1 cellular context compared by ENCODE assay signal in the genomic region with DNA sequence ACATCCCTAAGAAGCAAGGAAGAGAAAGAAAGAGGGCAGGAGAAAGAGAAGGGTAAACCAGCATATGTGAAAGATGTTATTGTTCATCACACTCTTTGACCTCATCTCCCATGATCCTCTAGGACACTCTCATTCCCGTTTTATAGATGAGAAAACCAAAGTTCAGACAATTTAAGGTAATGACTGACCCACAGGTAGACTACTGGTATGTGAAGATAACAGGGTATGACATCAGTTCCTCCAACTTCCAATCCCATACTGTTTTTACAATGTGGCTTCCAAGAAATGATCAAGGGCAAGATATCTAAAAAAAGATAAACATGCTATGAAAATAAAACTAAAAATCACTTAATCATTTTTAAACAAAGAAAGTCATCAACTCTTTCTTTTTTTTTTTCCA.
A peak's percentile ranks its signal among the peaks of the same experiment; 100 is the strongest.
TF ChIP-seq lines count a peak whose summit lies in the region.

No MANE protein-coding gene starts in this region.

TF ChIP-seq in K562, 482 proteins besides CTCF, POLR2A, EP300 and RAD21 (continued from another document):
- no peak for TF ChIP-seq ZNF583 (CRISPR knock-in tag; IDR thresholded peaks at IDR 0.05)
- TF ChIP-seq, protein P1, sequence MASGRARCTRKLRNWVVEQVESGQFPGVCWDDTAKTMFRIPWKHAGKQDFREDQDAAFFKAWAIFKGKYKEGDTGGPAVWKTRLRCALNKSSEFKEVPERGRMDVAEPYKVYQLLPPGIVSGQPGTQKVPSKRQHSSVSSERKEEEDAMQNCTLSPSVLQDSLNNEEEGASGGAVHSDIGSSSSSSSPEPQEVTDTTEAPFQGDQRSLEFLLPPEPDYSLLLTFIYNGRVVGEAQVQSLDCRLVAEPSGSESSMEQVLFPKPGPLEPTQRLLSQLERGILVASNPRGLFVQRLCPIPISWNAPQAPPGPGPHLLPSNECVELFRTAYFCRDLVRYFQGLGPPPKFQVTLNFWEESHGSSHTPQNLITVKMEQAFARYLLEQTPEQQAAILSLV (tag; IDR thresholded peaks at IDR 0.05): no peak
- TF ChIP-seq, protein P2, sequence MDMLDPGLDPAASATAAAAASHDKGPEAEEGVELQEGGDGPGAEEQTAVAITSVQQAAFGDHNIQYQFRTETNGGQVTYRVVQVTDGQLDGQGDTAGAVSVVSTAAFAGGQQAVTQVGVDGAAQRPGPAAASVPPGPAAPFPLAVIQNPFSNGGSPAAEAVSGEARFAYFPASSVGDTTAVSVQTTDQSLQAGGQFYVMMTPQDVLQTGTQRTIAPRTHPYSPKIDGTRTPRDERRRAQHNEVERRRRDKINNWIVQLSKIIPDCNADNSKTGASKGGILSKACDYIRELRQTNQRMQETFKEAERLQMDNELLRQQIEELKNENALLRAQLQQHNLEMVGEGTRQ (CRISPR knock-in tag; IDR thresholded peaks at IDR 0.05): no peak
- TF ChIP-seq ZNF134 (CRISPR knock-in tag; conservative IDR thresholded peaks at IDR 0.05): 0 out of 2 replicates have a peak, but pooled peaks have one; percentile 7
- TF ChIP-seq ZNF133 (CRISPR knock-in tag; IDR thresholded peaks at IDR 0.05): no peak
- no peak for TF ChIP-seq ZKSCAN3 (CRISPR knock-in tag; IDR thresholded peaks at IDR 0.05)
- TF ChIP-seq, protein P3, sequence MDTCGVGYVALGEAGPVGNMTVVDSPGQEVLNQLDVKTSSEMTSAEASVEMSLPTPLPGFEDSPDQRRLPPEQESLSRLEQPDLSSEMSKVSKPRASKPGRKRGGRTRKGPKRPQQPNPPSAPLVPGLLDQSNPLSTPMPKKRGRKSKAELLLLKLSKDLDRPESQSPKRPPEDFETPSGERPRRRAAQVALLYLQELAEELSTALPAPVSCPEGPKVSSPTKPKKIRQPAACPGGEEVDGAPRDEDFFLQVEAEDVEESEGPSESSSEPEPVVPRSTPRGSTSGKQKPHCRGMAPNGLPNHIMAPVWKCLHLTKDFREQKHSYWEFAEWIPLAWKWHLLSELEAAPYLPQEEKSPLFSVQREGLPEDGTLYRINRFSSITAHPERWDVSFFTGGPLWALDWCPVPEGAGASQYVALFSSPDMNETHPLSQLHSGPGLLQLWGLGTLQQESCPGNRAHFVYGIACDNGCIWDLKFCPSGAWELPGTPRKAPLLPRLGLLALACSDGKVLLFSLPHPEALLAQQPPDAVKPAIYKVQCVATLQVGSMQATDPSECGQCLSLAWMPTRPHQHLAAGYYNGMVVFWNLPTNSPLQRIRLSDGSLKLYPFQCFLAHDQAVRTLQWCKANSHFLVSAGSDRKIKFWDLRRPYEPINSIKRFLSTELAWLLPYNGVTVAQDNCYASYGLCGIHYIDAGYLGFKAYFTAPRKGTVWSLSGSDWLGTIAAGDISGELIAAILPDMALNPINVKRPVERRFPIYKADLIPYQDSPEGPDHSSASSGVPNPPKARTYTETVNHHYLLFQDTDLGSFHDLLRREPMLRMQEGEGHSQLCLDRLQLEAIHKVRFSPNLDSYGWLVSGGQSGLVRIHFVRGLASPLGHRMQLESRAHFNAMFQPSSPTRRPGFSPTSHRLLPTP (IDR thresholded peaks at IDR 0.05; ENCODE audit: borderline replicate concordance, extremely low read depth, insufficient read length): no peak
- peak; percentile 89 for TF ChIP-seq CTBP1 (IDR thresholded peaks at IDR 0.05; ENCODE audit: borderline replicate concordance)
- TF ChIP-seq, protein P4, sequence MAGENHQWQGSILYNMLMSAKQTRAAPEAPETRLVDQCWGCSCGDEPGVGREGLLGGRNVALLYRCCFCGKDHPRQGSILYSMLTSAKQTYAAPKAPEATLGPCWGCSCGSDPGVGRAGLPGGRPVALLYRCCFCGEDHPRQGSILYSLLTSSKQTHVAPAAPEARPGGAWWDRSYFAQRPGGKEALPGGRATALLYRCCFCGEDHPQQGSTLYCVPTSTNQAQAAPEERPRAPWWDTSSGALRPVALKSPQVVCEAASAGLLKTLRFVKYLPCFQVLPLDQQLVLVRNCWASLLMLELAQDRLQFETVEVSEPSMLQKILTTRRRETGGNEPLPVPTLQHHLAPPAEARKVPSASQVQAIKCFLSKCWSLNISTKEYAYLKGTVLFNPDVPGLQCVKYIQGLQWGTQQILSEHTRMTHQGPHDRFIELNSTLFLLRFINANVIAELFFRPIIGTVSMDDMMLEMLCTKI (IDR thresholded peaks at IDR 0.05; ENCODE audit: partially characterized antibody): no peak
- TF ChIP-seq ZNF24 (IDR thresholded peaks at IDR 0.05): no peak
- TF ChIP-seq, protein P5, sequence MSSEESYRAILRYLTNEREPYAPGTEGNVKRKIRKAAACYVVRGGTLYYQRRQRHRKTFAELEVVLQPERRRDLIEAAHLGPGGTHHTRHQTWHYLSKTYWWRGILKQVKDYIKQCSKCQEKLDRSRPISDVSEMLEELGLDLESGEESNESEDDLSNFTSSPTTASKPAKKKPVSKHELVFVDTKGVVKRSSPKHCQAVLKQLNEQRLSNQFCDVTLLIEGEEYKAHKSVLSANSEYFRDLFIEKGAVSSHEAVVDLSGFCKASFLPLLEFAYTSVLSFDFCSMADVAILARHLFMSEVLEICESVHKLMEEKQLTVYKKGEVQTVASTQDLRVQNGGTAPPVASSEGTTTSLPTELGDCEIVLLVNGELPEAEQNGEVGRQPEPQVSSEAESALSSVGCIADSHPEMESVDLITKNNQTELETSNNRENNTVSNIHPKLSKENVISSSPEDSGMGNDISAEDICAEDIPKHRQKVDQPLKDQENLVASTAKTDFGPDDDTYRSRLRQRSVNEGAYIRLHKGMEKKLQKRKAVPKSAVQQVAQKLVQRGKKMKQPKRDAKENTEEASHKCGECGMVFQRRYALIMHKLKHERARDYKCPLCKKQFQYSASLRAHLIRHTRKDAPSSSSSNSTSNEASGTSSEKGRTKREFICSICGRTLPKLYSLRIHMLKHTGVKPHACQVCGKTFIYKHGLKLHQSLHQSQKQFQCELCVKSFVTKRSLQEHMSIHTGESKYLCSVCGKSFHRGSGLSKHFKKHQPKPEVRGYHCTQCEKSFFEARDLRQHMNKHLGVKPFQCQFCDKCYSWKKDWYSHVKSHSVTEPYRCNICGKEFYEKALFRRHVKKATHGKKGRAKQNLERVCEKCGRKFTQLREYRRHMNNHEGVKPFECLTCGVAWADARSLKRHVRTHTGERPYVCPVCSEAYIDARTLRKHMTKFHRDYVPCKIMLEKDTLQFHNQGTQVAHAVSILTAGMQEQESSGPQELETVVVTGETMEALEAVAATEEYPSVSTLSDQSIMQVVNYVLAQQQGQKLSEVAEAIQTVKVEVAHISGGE (CRISPR knock-in tag; IDR thresholded peaks at IDR 0.05): no peak
- TF ChIP-seq ZSCAN32 (CRISPR knock-in tag; IDR thresholded peaks at IDR 0.05): no peak
- no peak for TF ChIP-seq BHLHE40 (IDR thresholded peaks at IDR 0.05; ENCODE audit: low read length)
- TF ChIP-seq JUN (IDR thresholded peaks at IDR 0.05; ENCODE audit: borderline replicate concordance, low read depth, low read length): peak; percentile 32; the same call in 1 of the 2 replicates
- TF ChIP-seq JUN (CRISPR knock-in tag; IDR thresholded peaks at IDR 0.05; ENCODE audit: borderline replicate concordance): no peak
- no peak for TF ChIP-seq ZC3H8 (IDR thresholded peaks at IDR 0.05)
- no peak for TF ChIP-seq ZFX (CRISPR knock-in tag; IDR thresholded peaks at IDR 0.05)
- TF ChIP-seq PPARD (CRISPR knock-in tag; IDR thresholded peaks at IDR 0.05): no peak
- TF ChIP-seq ZNF584 (CRISPR knock-in tag; IDR thresholded peaks at IDR 0.05; ENCODE audit: low read depth): no peak
- no peak for TF ChIP-seq TRIM24 (IDR thresholded peaks at IDR 0.05)
- no peak for TF ChIP-seq POLR2B (IDR thresholded peaks at IDR 0.05; ENCODE audit: low read depth, partially characterized antibody)
- TF ChIP-seq, protein P6, sequence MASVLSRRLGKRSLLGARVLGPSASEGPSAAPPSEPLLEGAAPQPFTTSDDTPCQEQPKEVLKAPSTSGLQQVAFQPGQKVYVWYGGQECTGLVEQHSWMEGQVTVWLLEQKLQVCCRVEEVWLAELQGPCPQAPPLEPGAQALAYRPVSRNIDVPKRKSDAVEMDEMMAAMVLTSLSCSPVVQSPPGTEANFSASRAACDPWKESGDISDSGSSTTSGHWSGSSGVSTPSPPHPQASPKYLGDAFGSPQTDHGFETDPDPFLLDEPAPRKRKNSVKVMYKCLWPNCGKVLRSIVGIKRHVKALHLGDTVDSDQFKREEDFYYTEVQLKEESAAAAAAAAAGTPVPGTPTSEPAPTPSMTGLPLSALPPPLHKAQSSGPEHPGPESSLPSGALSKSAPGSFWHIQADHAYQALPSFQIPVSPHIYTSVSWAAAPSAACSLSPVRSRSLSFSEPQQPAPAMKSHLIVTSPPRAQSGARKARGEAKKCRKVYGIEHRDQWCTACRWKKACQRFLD (CRISPR knock-in tag; IDR thresholded peaks at IDR 0.05): peak; percentile 22
- TF ChIP-seq, protein P7, sequence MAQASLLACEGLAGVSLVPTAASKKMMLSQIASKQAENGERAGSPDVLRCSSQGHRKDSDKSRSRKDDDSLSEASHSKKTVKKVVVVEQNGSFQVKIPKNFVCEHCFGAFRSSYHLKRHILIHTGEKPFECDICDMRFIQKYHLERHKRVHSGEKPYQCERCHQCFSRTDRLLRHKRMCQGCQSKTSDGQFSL (CRISPR knock-in tag; IDR thresholded peaks at IDR 0.05): no peak
- TF ChIP-seq, protein P7 (tag; IDR thresholded peaks at IDR 0.05): no peak
- TF ChIP-seq ZNF707 (CRISPR knock-in tag; conservative IDR thresholded peaks at IDR 0.05): no peak
- no peak for TF ChIP-seq TEAD1 (CRISPR knock-in tag; IDR thresholded peaks at IDR 0.05)
- TF ChIP-seq, protein P8, sequence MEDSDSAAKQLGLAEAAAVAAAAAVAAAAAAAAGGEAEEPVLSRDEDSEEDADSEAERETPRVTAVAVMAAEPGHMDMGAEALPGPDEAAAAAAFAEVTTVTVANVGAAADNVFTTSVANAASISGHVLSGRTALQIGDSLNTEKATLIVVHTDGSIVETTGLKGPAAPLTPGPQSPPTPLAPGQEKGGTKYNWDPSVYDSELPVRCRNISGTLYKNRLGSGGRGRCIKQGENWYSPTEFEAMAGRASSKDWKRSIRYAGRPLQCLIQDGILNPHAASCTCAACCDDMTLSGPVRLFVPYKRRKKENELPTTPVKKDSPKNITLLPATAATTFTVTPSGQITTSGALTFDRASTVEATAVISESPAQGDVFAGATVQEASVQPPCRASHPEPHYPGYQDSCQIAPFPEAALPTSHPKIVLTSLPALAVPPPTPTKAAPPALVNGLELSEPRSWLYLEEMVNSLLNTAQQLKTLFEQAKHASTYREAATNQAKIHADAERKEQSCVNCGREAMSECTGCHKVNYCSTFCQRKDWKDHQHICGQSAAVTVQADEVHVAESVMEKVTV (CRISPR knock-in tag; IDR thresholded peaks at IDR 0.05): no peak
- no peak for TF ChIP-seq MCM3 (IDR thresholded peaks at IDR 0.05)
- peak; percentile 82 for TF ChIP-seq ZNF175 (CRISPR knock-in tag; IDR thresholded peaks at IDR 0.05; ENCODE audit: low read depth)
- TF ChIP-seq ZNF347 (CRISPR knock-in tag; IDR thresholded peaks at IDR 0.05; ENCODE audit: low read depth): no peak
- no peak for TF ChIP-seq NFIX (CRISPR knock-in tag; IDR thresholded peaks at IDR 0.05; ENCODE audit: low read depth)
- TF ChIP-seq, protein P9, sequence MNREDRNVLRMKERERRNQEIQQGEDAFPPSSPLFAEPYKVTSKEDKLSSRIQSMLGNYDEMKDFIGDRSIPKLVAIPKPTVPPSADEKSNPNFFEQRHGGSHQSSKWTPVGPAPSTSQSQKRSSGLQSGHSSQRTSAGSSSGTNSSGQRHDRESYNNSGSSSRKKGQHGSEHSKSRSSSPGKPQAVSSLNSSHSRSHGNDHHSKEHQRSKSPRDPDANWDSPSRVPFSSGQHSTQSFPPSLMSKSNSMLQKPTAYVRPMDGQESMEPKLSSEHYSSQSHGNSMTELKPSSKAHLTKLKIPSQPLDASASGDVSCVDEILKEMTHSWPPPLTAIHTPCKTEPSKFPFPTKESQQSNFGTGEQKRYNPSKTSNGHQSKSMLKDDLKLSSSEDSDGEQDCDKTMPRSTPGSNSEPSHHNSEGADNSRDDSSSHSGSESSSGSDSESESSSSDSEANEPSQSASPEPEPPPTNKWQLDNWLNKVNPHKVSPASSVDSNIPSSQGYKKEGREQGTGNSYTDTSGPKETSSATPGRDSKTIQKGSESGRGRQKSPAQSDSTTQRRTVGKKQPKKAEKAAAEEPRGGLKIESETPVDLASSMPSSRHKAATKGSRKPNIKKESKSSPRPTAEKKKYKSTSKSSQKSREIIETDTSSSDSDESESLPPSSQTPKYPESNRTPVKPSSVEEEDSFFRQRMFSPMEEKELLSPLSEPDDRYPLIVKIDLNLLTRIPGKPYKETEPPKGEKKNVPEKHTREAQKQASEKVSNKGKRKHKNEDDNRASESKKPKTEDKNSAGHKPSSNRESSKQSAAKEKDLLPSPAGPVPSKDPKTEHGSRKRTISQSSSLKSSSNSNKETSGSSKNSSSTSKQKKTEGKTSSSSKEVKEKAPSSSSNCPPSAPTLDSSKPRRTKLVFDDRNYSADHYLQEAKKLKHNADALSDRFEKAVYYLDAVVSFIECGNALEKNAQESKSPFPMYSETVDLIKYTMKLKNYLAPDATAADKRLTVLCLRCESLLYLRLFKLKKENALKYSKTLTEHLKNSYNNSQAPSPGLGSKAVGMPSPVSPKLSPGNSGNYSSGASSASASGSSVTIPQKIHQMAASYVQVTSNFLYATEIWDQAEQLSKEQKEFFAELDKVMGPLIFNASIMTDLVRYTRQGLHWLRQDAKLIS (CRISPR knock-in tag; IDR thresholded peaks at IDR 0.05): no peak
- TF ChIP-seq ZBTB7A (IDR thresholded peaks at IDR 0.05; ENCODE audit: borderline replicate concordance, control insufficient read depth, low read depth, low read length): no peak
- TF ChIP-seq, protein P10, sequence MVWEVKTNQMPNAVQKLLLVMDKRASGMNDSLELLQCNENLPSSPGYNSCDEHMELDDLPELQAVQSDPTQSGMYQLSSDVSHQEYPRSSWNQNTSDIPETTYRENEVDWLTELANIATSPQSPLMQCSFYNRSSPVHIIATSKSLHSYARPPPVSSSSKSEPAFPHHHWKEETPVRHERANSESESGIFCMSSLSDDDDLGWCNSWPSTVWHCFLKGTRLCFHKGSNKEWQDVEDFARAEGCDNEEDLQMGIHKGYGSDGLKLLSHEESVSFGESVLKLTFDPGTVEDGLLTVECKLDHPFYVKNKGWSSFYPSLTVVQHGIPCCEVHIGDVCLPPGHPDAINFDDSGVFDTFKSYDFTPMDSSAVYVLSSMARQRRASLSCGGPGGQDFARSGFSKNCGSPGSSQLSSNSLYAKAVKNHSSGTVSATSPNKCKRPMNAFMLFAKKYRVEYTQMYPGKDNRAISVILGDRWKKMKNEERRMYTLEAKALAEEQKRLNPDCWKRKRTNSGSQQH (CRISPR knock-in tag; IDR thresholded peaks at IDR 0.05): 0 out of 2 replicates have a peak, but pooled peaks have one; percentile 39
- TF ChIP-seq, protein P11, sequence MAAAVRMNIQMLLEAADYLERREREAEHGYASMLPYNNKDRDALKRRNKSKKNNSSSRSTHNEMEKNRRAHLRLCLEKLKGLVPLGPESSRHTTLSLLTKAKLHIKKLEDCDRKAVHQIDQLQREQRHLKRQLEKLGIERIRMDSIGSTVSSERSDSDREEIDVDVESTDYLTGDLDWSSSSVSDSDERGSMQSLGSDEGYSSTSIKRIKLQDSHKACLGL (CRISPR knock-in tag; IDR thresholded peaks at IDR 0.05; ENCODE audit: borderline replicate concordance, poor library complexity, severe bottlenecking): no peak
- peak; percentile 41 for TF ChIP-seq BRD9 (IDR thresholded peaks at IDR 0.05; ENCODE audit: low read depth, partially characterized antibody)
